ENCODE assay signal across 24 cellular contexts in genomic region chr10:117955171-117955570, GRCh38.
"Had no signal": no experiment of that assay in that cellular context is flagged by ENCODE, and none has a peak within 500 bp of the region (broad histone marks: within the 10 kb centered on the region; RNA-seq: fewer than 3 reads in every experiment).

No MANE protein-coding gene starts in this region.

- H3K4me1 Mint-ChIP-seq: memory B cell, mesothelial cell of epicardium, nephron had no signal

- ATAC-seq: left cardiac atrium, lower lobe of right lung had no signal

- H3K79me2 ChIP-seq: hepatocyte had no signal

- H2AFZ ChIP-seq: hepatocyte had no signal

- H3K4me2 ChIP-seq: hepatocyte had no signal

- H3K4me3 Mint-ChIP-seq: memory B cell, mesothelial cell of epicardium, nephron had no signal

- H3K36me3 ChIP-seq: colonic mucosa, esophagus squamous epithelium, left ventricle myocardium inferior, lower lobe of right lung, neutrophil, right atrium auricular region, sigmoid colon, suprapubic skin, thyroid gland, upper lobe of left lung, uterus had no signal

- H3K4me1 ChIP-seq: colonic mucosa, esophagus squamous epithelium, left ventricle myocardium inferior, lower lobe of right lung, right atrium auricular region, sigmoid colon, suprapubic skin, thyroid gland, upper lobe of left lung, uterus had no signal

- H3K9me3 Mint-ChIP-seq: memory B cell, mesothelial cell of epicardium, nephron had no signal

- H3K9me3 ChIP-seq: colonic mucosa, esophagus squamous epithelium, left ventricle myocardium inferior, lower lobe of right lung, neutrophil, right atrium auricular region, sigmoid colon, suprapubic skin, thyroid gland, upper lobe of left lung, uterus had no signal

- H3K27ac Mint-ChIP-seq: memory B cell, mesothelial cell of epicardium, nephron had no signal

- H3K27me3 ChIP-seq: colonic mucosa, right atrium auricular region, sigmoid colon, suprapubic skin, thyroid gland, upper lobe of left lung, uterus had no signal

- DNase-seq: colonic mucosa; dermis blood vessel endothelial cell; esophagus squamous epithelium; foreskin melanocyte; head of caudate nucleus; kidney; left cardiac atrium; left ventricle myocardium inferior; lower lobe of right lung; posterior cingulate gyrus; sigmoid colon; small intestine; stimulated activated CD4-positive, alpha-beta T cell treated with anti-CD3 and anti-CD28 coated beads, Interleukin-12 subunit alpha, Interleukin-12 subunit beta, amount 100 ng/mL, for 4 hours; stimulated activated naive CD4-positive, alpha-beta T cell; thyroid gland; upper lobe of left lung; uterus had no signal

- H3K36me3 Mint-ChIP-seq: mesothelial cell of epicardium had no signal

- H3K27ac ChIP-seq: colonic mucosa, esophagus squamous epithelium, hepatocyte, left ventricle myocardium inferior, lower lobe of right lung, neutrophil, right atrium auricular region, sigmoid colon, suprapubic skin, thyroid gland, upper lobe of left lung, uterus had no signal

- H3K4me3 ChIP-seq: colonic mucosa, esophagus squamous epithelium, hepatocyte, left ventricle myocardium inferior, lower lobe of right lung, right atrium auricular region, sigmoid colon, suprapubic skin, thyroid gland, upper lobe of left lung, uterus had no signal
